In genomic region chr6:26422329-26422728, GRCh38 we compare ENCODE assay signal across 6 cellular contexts.
DNase-seq lines count a peak whose midpoint lies in the region; ATAC-seq and TF ChIP-seq lines count a peak whose summit lies in the region.

No MANE protein-coding gene starts in this region.

- no peaks in the 10 kb centered on the region for H4K20me1 ChIP-seq in MM.1S (ENCODE audit: insufficient read depth, low read length)

- H3F3A ChIP-seq in MM.1S (ENCODE audit: insufficient read depth, low read length), result peaks cover 3% of the 10 kb centered on the region

- TF ChIP-seq CTCF in MM.1S (IDR thresholded peaks at IDR 0.05; ENCODE audit: low read length), result no peak

- H3K4me2 ChIP-seq in MM.1S (ENCODE audit: low read depth, low read length), result peak overlapping the region; percentile 78

- no peak overlapping the region; the same call in 1 of the 2 replicates for H3K9ac ChIP-seq in MM.1S (ENCODE audit: low read length)
- no peak overlapping the region for H3K9ac ChIP-seq in iPS-20b (ENCODE audit: low read depth, low read length)

- H3K79me2 ChIP-seq in ACC112 (ENCODE audit: control insufficient read depth, insufficient read depth, low read length, unreplicated experiment) (peaks cover 18% of the 10 kb centered on the region), MM.1S (ENCODE audit: low read length) (0 out of 2 replicates have a peak, but pooled peaks cover 7% of the 10 kb centered on the region)

- H3K27me3 ChIP-seq in ACC112 (ENCODE audit: insufficient read depth, low read length), result no peaks in the 10 kb centered on the region
- H3K27me3 ChIP-seq in MM.1S (replicated peaks; ENCODE audit: insufficient read depth, low read length), result no peaks in the 10 kb centered on the region
- no peaks in the 10 kb centered on the region for H3K27me3 ChIP-seq in iPS-20b (ENCODE audit: insufficient read depth, low read length)

- ATAC-seq in GM21390 (IDR thresholded peaks at IDR 0.05; ENCODE audit: unreplicated experiment), result no peak

- H3K4me1 ChIP-seq in ACC112 (ENCODE audit: control insufficient read depth, insufficient read depth, low read length, unreplicated experiment), result peaks cover 25% of the 10 kb centered on the region
- peaks cover 10% of the 10 kb centered on the region for H3K4me1 ChIP-seq in MM.1S (ENCODE audit: low read length)
- H3K4me1 ChIP-seq in iPS-20b (ENCODE audit: insufficient read depth, low read length), result no peaks in the 10 kb centered on the region

- no peak for DNase-seq in MM.1S
- DNase-seq in activated effector memory CD4-positive, alpha-beta T cell treated with anti-CD3 and anti-CD28 coated beads, Interleukin-2, amount 50 U/mL, for 16 hours, result no peak
- DNase-seq in SIG-M5 (lab: John Stamatoyannopoulos, UW), result no peak

- H3K4me3 ChIP-seq in ACC112 (ENCODE audit: low read depth, low read length) (peak overlapping the region; percentile 92), MM.1S (ENCODE audit: low read length) (peak overlapping the region; percentile 87), iPS-20b (ENCODE audit: low read length) (peak overlapping the region; percentile 86)

- no peak overlapping the region for H2AFZ ChIP-seq in ACC112 (ENCODE audit: low read length, unreplicated experiment)
- no peak overlapping the region for H2AFZ ChIP-seq in MM.1S (ENCODE audit: low read length)

- H3K9me3 ChIP-seq in MM.1S (replicated peaks; ENCODE audit: insufficient read depth, low read length) (no peaks in the 10 kb centered on the region), iPS-20b (ENCODE audit: insufficient read depth, low read depth, low read length) (no peaks in the 10 kb centered on the region)

- H3K36me3 ChIP-seq in ACC112 (ENCODE audit: insufficient read depth, low read length), result peaks cover 23% of the 10 kb centered on the region
- no peaks in the 10 kb centered on the region for H3K36me3 ChIP-seq in MM.1S (replicated peaks; ENCODE audit: insufficient read depth, low read length)
- peaks cover 6% of the 10 kb centered on the region; the same call in 1 of the 2 replicates for H3K36me3 ChIP-seq in iPS-20b (ENCODE audit: insufficient read depth, low read depth, low read length)

- no peaks in the 10 kb centered on the region for H3K9me2 ChIP-seq in MM.1S (replicated peaks; ENCODE audit: insufficient read depth, low read length)

- H3K27ac ChIP-seq in ACC112 (ENCODE audit: low read depth, low read length), result no peak overlapping the region
- H3K27ac ChIP-seq in MM.1S (ENCODE audit: low read length), result no peak overlapping the region
- H3K27ac ChIP-seq in iPS-20b (ENCODE audit: low read length), result no peak overlapping the region
